ENCODE assay signal across 12 cellular contexts in the genomic region with DNA sequence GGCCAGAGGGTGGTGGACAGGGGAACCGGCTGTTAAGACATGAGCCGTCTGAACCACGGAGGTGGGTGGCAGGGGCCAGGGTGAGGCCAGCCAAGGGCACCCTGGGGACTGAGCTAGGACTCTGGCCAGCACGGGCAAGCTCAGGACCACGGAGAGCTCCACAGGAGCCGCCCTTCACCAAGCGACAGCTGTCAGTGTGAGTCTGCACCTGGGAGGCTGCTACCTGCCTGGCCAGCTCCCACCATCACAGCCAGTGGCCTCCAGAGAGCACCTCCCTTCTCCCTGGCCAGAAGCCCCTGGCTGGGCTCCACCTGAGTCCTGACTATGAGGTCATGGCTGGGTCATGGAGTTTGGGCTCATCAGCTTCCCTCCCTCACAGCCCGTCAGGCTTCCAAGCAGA. TPM values are rescaled to one million over a fixed set of nuclear protein-coding genes. Genes with fewer than 3 reads are reported as not detected.
A peak's percentile ranks its signal among the peaks of the same experiment; 100 is the strongest.
DNase-seq lines count a peak whose midpoint lies in the region; ATAC-seq lines count a peak whose summit lies in the region.
"Had no signal": no experiment of that assay in that cellular context is flagged by ENCODE, and none has a peak within 500 bp of the region (broad histone marks: within the 10 kb centered on the region; RNA-seq: fewer than 3 reads in every experiment).

No MANE protein-coding gene starts in this region.

- H3K4me1 Mint-ChIP-seq in activated CD4-positive, alpha-beta memory T cell treated with anti-CD3 and anti-CD28 coated beads for 36 hours (ENCODE audit: low read depth) = no peaks in the 10 kb centered on the region
- H3K4me1 Mint-ChIP-seq: activated naive CD4-positive, alpha-beta T cell treated with anti-CD3 and anti-CD28 coated beads, Interleukin-2, amount 50 U/mL, for 24 hours had no signal

- H3K4me3 Mint-ChIP-seq in activated CD4-positive, alpha-beta memory T cell treated with anti-CD3 and anti-CD28 coated beads for 36 hours = no peak overlapping the region
- H3K4me3 Mint-ChIP-seq: activated naive CD4-positive, alpha-beta T cell treated with anti-CD3 and anti-CD28 coated beads, Interleukin-2, amount 50 U/mL, for 24 hours had no signal

- no peaks in the 10 kb centered on the region for H3K9me3 Mint-ChIP-seq in activated CD4-positive, alpha-beta memory T cell treated with anti-CD3 and anti-CD28 coated beads for 36 hours
- H3K9me3 Mint-ChIP-seq: activated naive CD4-positive, alpha-beta T cell treated with anti-CD3 and anti-CD28 coated beads, Interleukin-2, amount 50 U/mL, for 24 hours had no signal

- no peaks in the 10 kb centered on the region for H3K36me3 Mint-ChIP-seq in activated CD4-positive, alpha-beta memory T cell treated with anti-CD3 and anti-CD28 coated beads for 36 hours
- H3K36me3 Mint-ChIP-seq: activated naive CD4-positive, alpha-beta T cell treated with anti-CD3 and anti-CD28 coated beads, Interleukin-2, amount 50 U/mL, for 24 hours had no signal

- ATAC-seq in GM18873 (IDR thresholded peaks at IDR 0.05; ENCODE audit: low FRiP score, unreplicated experiment) = no peak

- no peak overlapping the region for H3K27ac Mint-ChIP-seq in activated CD4-positive, alpha-beta memory T cell treated with anti-CD3 and anti-CD28 coated beads for 36 hours
- H3K27ac Mint-ChIP-seq: activated naive CD4-positive, alpha-beta T cell treated with anti-CD3 and anti-CD28 coated beads, Interleukin-2, amount 50 U/mL, for 24 hours had no signal

- peak; percentile 22 for DNase-seq in stimulated activated CD4-positive, alpha-beta T cell treated with anti-CD3 and anti-CD28 coated beads, Interleukin-12 subunit alpha, Interleukin-12 subunit beta, amount 100 ng/mL, for 4 hours
- DNase-seq in stimulated activated CD4-positive, alpha-beta T cell treated with anti-CD3 and anti-CD28 coated beads, Interleukin-4, amount 100 ng/mL, for 4 hours = no peak
- peak; percentile 45 for DNase-seq in activated CD4-positive, alpha-beta memory T cell treated with anti-CD3 and anti-CD28 coated beads for 36 hours
- DNase-seq in iPS-NIHi7 (ENCODE audit: extremely low spot score) (peak; percentile 81), NCI-H82 treated with DMSO at 0.1 percent for 48 hours (lab: John Stamatoyannopoulos, UW; ENCODE audit: unreplicated experiment) (no peak), T-helper 9 cell (no peak), NK-92 (lab: John Stamatoyannopoulos, UW; ENCODE audit: unreplicated experiment) (no peak)
- DNase-seq: BE2C, NCI-H748 treated with DMSO at 0.1 percent for 48 hours had no signal

- intact Hi-C loops in activated CD4-positive, alpha-beta memory T cell treated with anti-CD3 and anti-CD28 coated beads for 36 hours (cut with micrococcal nuclease) = no loop called here

- CTCF ChIA-PET in activated CD4-positive, alpha-beta memory T cell treated with anti-CD3 and anti-CD28 coated beads for 36 hours (lab: Charles Lee) = interaction anchor here (0.6 to 2.1 kb wide), 5 partner anchors 14 to 546 kb away, joined by 3 to 7 read pairs (median 4); a partner anchor contains a TSS

- no peaks in the 10 kb centered on the region for H3K27me3 Mint-ChIP-seq in activated CD4-positive, alpha-beta memory T cell treated with anti-CD3 and anti-CD28 coated beads for 36 hours
- H3K27me3 Mint-ChIP-seq: activated naive CD4-positive, alpha-beta T cell treated with anti-CD3 and anti-CD28 coated beads, Interleukin-2, amount 50 U/mL, for 24 hours had no signal

- POLR2A ChIA-PET in activated CD4-positive, alpha-beta memory T cell treated with anti-CD3 and anti-CD28 coated beads for 36 hours (lab: Charles Lee) = no interaction called here

RNA-seq across cellular contexts. Expression of a gene that starts 21.6 kb away (rescaled TPM):
- under 1 TPM in 1 of 2 experiments, not detected in 1; 0.05 TPM for total RNA-seq in activated CD4-positive, alpha-beta memory T cell treated with anti-CD3 and anti-CD28 coated beads for 36 hours
- total RNA-seq: LHCN-M2 had no signal

RNA-seq across cellular contexts. Expression of a gene that starts 23.6 kb away (rescaled TPM):
- total RNA-seq in activated CD4-positive, alpha-beta memory T cell treated with anti-CD3 and anti-CD28 coated beads for 36 hours = 10 to 100 TPM; 40.3 to 43.1 TPM

RNA-seq across cellular contexts. Expression of a gene that starts 41.9 kb away (rescaled TPM):
- 100 to 1,000 TPM; 437 to 455 TPM for total RNA-seq in activated CD4-positive, alpha-beta memory T cell treated with anti-CD3 and anti-CD28 coated beads for 36 hours

RNA-seq across cellular contexts. Expression of a gene that starts 54.1 kb away (rescaled TPM):
- total RNA-seq in activated CD4-positive, alpha-beta memory T cell treated with anti-CD3 and anti-CD28 coated beads for 36 hours = 10 to 100 TPM; 65.2 to 67.5 TPM

Comparison
In these comparisons a context has a peak if more than half of its experiments do, and no peak if none do; other contexts are left out.
1. DNase-seq: peak in stimulated activated CD4-positive, alpha-beta T cell treated with anti-CD3 and anti-CD28 coated beads, Interleukin-12 subunit alpha, Interleukin-12 subunit beta, amount 100 ng/mL, for 4 hours (single experiment), activated CD4-positive, alpha-beta memory T cell treated with anti-CD3 and anti-CD28 coated beads for 36 hours (single experiment) and iPS-NIHi7 (single experiment); none in stimulated activated CD4-positive, alpha-beta T cell treated with anti-CD3 and anti-CD28 coated beads, Interleukin-4, amount 100 ng/mL, for 4 hours (0 of 2), NCI-H82 treated with DMSO at 0.1 percent for 48 hours (single experiment), T-helper 9 cell (single experiment) and NK-92 (single experiment).